In the genomic region with DNA sequence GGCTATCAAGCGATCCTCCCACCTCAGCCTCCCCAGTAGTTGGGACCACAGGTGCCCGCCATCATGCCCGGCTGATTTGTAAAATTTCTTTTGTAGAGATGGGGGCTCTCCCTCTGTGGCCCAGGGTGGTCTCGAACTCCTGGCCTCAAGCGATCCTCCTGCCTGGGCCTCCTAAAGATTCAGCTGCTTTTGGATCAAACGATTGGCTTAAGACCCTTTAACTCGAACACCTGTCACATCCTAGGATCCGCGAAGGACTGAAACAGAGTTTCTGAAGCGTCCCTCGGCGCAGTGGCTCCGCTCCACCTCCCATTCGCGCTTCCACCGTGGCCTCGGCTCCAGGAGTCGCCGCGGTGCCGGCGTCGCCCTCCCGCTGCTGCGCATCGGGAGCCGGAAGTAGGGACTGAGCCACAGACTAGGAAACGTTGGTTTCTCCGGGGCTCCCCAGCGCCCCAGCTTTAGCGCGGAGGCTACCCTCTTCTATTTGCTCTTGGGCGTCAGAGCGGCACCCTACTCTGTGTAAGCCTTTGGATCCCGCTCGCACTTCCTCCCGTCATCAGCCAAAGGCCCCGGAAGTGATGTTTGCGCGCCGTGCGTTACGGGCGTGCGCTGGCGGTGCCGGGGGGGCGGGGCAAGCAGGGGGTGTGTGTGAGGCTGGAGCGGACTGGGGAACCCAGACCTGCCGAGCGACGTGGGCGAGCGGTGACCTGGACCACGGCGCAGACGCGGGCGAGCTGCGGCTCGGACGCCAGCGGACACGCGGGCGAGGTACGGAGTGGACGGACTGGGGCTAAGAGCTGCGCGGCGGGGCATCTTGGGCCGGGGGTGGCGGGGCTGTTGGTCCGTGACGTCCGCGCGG, we compare ENCODE assay signal across 1 cellular context.
TF ChIP-seq lines count a peak whose summit lies in the region.

No MANE protein-coding gene starts in this region.

TF ChIP-seq in HepG2, 621 proteins besides CTCF, POLR2A, EP300 and RAD21 (continued from another document and continues in another):
- TF ChIP-seq, protein P1, sequence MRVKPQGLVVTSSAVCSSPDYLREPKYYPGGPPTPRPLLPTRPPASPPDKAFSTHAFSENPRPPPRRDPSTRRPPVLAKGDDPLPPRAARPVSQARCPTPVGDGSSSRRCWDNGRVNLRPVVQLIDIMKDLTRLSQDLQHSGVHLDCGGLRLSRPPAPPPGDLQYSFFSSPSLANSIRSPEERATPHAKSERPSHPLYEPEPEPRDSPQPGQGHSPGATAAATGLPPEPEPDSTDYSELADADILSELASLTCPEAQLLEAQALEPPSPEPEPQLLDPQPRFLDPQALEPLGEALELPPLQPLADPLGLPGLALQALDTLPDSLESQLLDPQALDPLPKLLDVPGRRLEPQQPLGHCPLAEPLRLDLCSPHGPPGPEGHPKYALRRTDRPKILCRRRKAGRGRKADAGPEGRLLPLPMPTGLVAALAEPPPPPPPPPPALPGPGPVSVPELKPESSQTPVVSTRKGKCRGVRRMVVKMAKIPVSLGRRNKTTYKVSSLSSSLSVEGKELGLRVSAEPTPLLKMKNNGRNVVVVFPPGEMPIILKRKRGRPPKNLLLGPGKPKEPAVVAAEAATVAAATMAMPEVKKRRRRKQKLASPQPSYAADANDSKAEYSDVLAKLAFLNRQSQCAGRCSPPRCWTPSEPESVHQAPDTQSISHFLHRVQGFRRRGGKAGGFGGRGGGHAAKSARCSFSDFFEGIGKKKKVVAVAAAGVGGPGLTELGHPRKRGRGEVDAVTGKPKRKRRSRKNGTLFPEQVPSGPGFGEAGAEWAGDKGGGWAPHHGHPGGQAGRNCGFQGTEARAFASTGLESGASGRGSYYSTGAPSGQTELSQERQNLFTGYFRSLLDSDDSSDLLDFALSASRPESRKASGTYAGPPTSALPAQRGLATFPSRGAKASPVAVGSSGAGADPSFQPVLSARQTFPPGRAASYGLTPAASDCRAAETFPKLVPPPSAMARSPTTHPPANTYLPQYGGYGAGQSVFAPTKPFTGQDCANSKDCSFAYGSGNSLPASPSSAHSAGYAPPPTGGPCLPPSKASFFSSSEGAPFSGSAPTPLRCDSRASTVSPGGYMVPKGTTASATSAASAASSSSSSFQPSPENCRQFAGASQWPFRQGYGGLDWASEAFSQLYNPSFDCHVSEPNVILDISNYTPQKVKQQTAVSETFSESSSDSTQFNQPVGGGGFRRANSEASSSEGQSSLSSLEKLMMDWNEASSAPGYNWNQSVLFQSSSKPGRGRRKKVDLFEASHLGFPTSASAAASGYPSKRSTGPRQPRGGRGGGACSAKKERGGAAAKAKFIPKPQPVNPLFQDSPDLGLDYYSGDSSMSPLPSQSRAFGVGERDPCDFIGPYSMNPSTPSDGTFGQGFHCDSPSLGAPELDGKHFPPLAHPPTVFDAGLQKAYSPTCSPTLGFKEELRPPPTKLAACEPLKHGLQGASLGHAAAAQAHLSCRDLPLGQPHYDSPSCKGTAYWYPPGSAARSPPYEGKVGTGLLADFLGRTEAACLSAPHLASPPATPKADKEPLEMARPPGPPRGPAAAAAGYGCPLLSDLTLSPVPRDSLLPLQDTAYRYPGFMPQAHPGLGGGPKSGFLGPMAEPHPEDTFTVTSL (CRISPR knock-in tag; IDR thresholded peaks at IDR 0.05; ENCODE audit: borderline replicate concordance), result no peak
- no peak for TF ChIP-seq HHEX (CRISPR knock-in tag; IDR thresholded peaks at IDR 0.05)
- 0 out of 2 replicates have a peak, but pooled peaks have one; percentile 37 for TF ChIP-seq SNAI1 (CRISPR knock-in tag; IDR thresholded peaks at IDR 0.05; ENCODE audit: borderline replicate concordance)
- TF ChIP-seq, protein P2, sequence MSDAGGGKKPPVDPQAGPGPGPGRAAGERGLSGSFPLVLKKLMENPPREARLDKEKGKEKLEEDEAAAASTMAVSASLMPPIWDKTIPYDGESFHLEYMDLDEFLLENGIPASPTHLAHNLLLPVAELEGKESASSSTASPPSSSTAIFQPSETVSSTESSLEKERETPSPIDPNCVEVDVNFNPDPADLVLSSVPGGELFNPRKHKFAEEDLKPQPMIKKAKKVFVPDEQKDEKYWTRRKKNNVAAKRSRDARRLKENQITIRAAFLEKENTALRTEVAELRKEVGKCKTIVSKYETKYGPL (CRISPR knock-in tag; IDR thresholded peaks at IDR 0.05), result no peak
- TF ChIP-seq ZNF441 (CRISPR knock-in tag; IDR thresholded peaks at IDR 0.05; ENCODE audit: borderline replicate concordance), result no peak
- TF ChIP-seq ZNF576 (CRISPR knock-in tag; IDR thresholded peaks at IDR 0.05), result no peak
- no peak for TF ChIP-seq CENPBD1 (CRISPR knock-in tag; IDR thresholded peaks at IDR 0.05; ENCODE audit: borderline replicate concordance, low read depth)
- no peak for TF ChIP-seq ARID2 (CRISPR knock-in tag; IDR thresholded peaks at IDR 0.05; ENCODE audit: borderline replicate concordance)
- TF ChIP-seq, protein P3, sequence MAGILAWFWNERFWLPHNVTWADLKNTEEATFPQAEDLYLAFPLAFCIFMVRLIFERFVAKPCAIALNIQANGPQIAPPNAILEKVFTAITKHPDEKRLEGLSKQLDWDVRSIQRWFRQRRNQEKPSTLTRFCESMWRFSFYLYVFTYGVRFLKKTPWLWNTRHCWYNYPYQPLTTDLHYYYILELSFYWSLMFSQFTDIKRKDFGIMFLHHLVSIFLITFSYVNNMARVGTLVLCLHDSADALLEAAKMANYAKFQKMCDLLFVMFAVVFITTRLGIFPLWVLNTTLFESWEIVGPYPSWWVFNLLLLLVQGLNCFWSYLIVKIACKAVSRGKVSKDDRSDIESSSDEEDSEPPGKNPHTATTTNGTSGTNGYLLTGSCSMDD (CRISPR knock-in tag; IDR thresholded peaks at IDR 0.05), result 0 out of 2 replicates have a peak, but pooled peaks have one; percentile 30
- TF ChIP-seq PHF20 (CRISPR knock-in tag; IDR thresholded peaks at IDR 0.05), result peak; percentile 88
- TF ChIP-seq, protein P4, sequence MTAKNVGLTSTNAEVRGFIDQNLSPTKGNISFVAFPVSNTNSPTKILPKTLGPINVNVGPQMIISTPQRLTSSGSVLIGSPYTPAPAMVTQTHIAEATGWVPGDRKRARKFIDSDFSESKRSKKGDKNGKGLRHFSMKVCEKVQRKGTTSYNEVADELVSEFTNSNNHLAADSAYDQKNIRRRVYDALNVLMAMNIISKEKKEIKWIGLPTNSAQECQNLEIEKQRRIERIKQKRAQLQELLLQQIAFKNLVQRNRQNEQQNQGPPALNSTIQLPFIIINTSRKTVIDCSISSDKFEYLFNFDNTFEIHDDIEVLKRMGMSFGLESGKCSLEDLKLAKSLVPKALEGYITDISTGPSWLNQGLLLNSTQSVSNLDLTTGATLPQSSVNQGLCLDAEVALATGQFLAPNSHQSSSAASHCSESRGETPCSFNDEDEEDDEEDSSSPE (CRISPR knock-in tag; IDR thresholded peaks at IDR 0.05), result peak; percentile 70
- no peak for TF ChIP-seq CEBPB (IDR thresholded peaks at IDR 0.05; ENCODE audit: borderline replicate concordance, low read depth, low read length)
- TF ChIP-seq HIVEP1 (CRISPR knock-in tag; IDR thresholded peaks at IDR 0.05), result no peak; the same call in 1 of the 2 replicates
- no peak for TF ChIP-seq JARID2 (CRISPR knock-in tag; IDR thresholded peaks at IDR 0.05; ENCODE audit: insufficient replicate concordance)
- TF ChIP-seq RCOR2 (CRISPR knock-in tag; IDR thresholded peaks at IDR 0.05), result no peak
- TF ChIP-seq SMC3 (IDR thresholded peaks at IDR 0.05; ENCODE audit: low read length), result no peak
- TF ChIP-seq RNF2 (conservative IDR thresholded peaks at IDR 0.05; ENCODE audit: low read depth), result peak; percentile 44; the same call in 1 of the 2 replicates
- TF ChIP-seq, protein P5, sequence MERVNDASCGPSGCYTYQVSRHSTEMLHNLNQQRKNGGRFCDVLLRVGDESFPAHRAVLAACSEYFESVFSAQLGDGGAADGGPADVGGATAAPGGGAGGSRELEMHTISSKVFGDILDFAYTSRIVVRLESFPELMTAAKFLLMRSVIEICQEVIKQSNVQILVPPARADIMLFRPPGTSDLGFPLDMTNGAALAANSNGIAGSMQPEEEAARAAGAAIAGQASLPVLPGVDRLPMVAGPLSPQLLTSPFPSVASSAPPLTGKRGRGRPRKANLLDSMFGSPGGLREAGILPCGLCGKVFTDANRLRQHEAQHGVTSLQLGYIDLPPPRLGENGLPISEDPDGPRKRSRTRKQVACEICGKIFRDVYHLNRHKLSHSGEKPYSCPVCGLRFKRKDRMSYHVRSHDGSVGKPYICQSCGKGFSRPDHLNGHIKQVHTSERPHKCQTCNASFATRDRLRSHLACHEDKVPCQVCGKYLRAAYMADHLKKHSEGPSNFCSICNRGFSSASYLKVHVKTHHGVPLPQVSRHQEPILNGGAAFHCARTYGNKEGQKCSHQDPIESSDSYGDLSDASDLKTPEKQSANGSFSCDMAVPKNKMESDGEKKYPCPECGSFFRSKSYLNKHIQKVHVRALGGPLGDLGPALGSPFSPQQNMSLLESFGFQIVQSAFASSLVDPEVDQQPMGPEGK (CRISPR knock-in tag; IDR thresholded peaks at IDR 0.05), result peak; percentile 44; the same call in 1 of the 2 replicates
- TF ChIP-seq ZNF30 (CRISPR knock-in tag; IDR thresholded peaks at IDR 0.05), result no peak
- peak; percentile 91 for TF ChIP-seq ZNF501 (CRISPR knock-in tag; IDR thresholded peaks at IDR 0.05)
- no peak for TF ChIP-seq ZNF317 (CRISPR knock-in tag; IDR thresholded peaks at IDR 0.05)
- peak; percentile 67; the same call in 1 of the 2 replicates for TF ChIP-seq DMAP1 (CRISPR knock-in tag; IDR thresholded peaks at IDR 0.05)
- TF ChIP-seq KLF16 (CRISPR knock-in tag; IDR thresholded peaks at IDR 0.05), result peak in 1 of 2 experiments; percentile 92; a peak in 2 of 4 replicates
- 0 out of 2 replicates have a peak, but pooled peaks have one; percentile 13 for TF ChIP-seq FOXP4 (CRISPR knock-in tag; IDR thresholded peaks at IDR 0.05)
- peak; percentile 96 for TF ChIP-seq HNRNPLL (IDR thresholded peaks at IDR 0.05; ENCODE audit: low read depth, low read length, poor library complexity, severe bottlenecking)
- TF ChIP-seq, protein P6, sequence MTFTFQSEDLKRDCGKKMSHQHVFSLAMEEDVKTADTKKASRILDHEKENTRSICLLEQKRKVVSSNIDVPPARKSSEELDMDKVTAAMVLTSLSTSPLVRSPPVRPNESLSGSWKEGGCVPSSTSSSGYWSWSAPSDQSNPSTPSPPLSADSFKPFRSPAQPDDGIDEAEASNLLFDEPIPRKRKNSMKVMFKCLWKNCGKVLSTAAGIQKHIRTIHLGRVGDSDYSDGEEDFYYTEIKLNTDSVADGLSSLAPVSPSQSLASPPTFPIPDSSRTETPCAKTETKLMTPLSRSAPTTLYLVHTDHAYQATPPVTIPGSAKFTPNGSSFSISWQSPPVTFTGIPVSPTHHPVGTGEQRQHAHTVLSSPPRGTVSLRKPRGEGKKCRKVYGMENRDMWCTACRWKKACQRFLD (CRISPR knock-in tag; IDR thresholded peaks at IDR 0.05; ENCODE audit: borderline replicate concordance), result no peak; the same call in 1 of the 2 replicates
- TF ChIP-seq ZFP1 (CRISPR knock-in tag; IDR thresholded peaks at IDR 0.05), result no peak
- TF ChIP-seq ZNF713 (CRISPR knock-in tag; IDR thresholded peaks at IDR 0.05), result no peak
- TF ChIP-seq SRSF4 (IDR thresholded peaks at IDR 0.05; ENCODE audit: low read depth, low read length, poor library complexity, severe bottlenecking), result no peak
- no peak; the same call in 1 of the 2 replicates for TF ChIP-seq ZNF326 (CRISPR knock-in tag; IDR thresholded peaks at IDR 0.05; ENCODE audit: borderline replicate concordance)
- peak; percentile 73; the same call in 1 of the 2 replicates for TF ChIP-seq ZNF879 (CRISPR knock-in tag; IDR thresholded peaks at IDR 0.05)
- TF ChIP-seq, protein P7, sequence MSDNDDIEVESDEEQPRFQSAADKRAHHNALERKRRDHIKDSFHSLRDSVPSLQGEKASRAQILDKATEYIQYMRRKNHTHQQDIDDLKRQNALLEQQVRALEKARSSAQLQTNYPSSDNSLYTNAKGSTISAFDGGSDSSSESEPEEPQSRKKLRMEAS (IDR thresholded peaks at IDR 0.05), result peak; percentile 58; the same call in 1 of the 2 replicates
- TF ChIP-seq ZNF841 (CRISPR knock-in tag; IDR thresholded peaks at IDR 0.05; ENCODE audit: borderline replicate concordance), result 0 out of 2 replicates have a peak, but pooled peaks have one; percentile 48
- TF ChIP-seq ZNF350 (CRISPR knock-in tag; IDR thresholded peaks at IDR 0.05; ENCODE audit: borderline replicate concordance, low read depth), result peak; percentile 83
- TF ChIP-seq MBNL3 (CRISPR knock-in tag; conservative IDR thresholded peaks at IDR 0.05), result no peak
- peak; percentile 49 for TF ChIP-seq AGO1 (IDR thresholded peaks at IDR 0.05; ENCODE audit: low read depth, low read length, poor library complexity, severe bottlenecking)
- no peak for TF ChIP-seq MAF1 (CRISPR knock-in tag; IDR thresholded peaks at IDR 0.05; ENCODE audit: borderline replicate concordance)
- no peak for TF ChIP-seq ZNF629 (CRISPR knock-in tag; conservative IDR thresholded peaks at IDR 0.05)
- no peak for TF ChIP-seq NR2F2 (IDR thresholded peaks at IDR 0.05; ENCODE audit: borderline replicate concordance, low read depth)
- no peak for TF ChIP-seq ZNF33B (CRISPR knock-in tag; IDR thresholded peaks at IDR 0.05)
- TF ChIP-seq, protein P8, sequence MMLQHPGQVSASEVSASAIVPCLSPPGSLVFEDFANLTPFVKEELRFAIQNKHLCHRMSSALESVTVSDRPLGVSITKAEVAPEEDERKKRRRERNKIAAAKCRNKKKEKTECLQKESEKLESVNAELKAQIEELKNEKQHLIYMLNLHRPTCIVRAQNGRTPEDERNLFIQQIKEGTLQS (CRISPR knock-in tag; IDR thresholded peaks at IDR 0.05), result no peak
- no peak for TF ChIP-seq KDM6A (CRISPR knock-in tag; IDR thresholded peaks at IDR 0.05; ENCODE audit: low read depth)
- TF ChIP-seq CREB1 (IDR thresholded peaks at IDR 0.05), result peak; percentile 96
- peak; percentile 95 for TF ChIP-seq CREB1 (CRISPR knock-in tag; IDR thresholded peaks at IDR 0.05)
- peak; percentile 82 for TF ChIP-seq ATF1 (CRISPR knock-in tag; IDR thresholded peaks at IDR 0.05)
- no peak for TF ChIP-seq SMAD9 (CRISPR knock-in tag; IDR thresholded peaks at IDR 0.05)
